Comparison of ENCODE assay signal across 23 cellular contexts in the genomic region with DNA sequence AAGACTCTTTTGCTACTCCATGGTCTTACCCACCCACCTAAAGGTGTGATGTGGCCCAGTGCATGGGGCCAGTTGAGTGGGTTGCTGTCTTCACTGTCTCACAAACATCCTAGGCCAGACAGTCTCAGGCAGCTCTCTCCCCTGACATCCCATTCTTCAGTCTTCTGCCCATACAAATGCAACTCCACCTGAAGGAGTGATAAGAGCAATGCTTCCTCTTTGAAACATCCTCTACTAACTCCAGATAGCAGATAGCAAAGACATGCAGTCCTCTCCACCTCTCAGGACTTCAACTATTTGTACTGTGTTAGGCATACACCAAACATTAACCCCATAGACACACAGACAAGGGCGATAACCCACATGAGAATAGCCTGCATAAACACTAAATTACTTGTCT.
"Had no signal": no experiment of that assay in that cellular context is flagged by ENCODE, and none has a peak within 500 bp of the region (broad histone marks: within the 10 kb centered on the region; RNA-seq: fewer than 3 reads in every experiment).

No MANE protein-coding gene starts in this region.

- H3K4me1 Mint-ChIP-seq: nephron progenitor cell had no signal

- H3K27me3 ChIP-seq: heart left ventricle, right lobe of liver, suprapubic skin, tibial artery, upper lobe of right lung had no signal

- H3K36me3 ChIP-seq: heart left ventricle, right lobe of liver, upper lobe of right lung had no signal

- H2AFZ ChIP-seq: parathyroid adenoma had no signal

- H3K4me3 Mint-ChIP-seq: nephron progenitor cell; stimulated activated effector memory CD8-positive, alpha-beta T cell treated with anti-CD3 and anti-CD28 coated beads, Interleukin-12 subunit alpha, Interleukin-12 subunit beta, amount 100 ng/mL, for 72 hours had no signal

- H3K27ac Mint-ChIP-seq: nephron progenitor cell; stimulated activated effector memory CD8-positive, alpha-beta T cell treated with anti-CD3 and anti-CD28 coated beads, Interleukin-12 subunit alpha, Interleukin-12 subunit beta, amount 100 ng/mL, for 72 hours had no signal

- H3K9me3 ChIP-seq: heart left ventricle, psoas muscle, right lobe of liver, suprapubic skin, tibial artery, upper lobe of right lung had no signal

- H3K4me1 ChIP-seq: parathyroid adenoma, psoas muscle, suprapubic skin, tibial artery, upper lobe of right lung had no signal

- H3K4me3 ChIP-seq: heart left ventricle, lung, psoas muscle, right lobe of liver, suprapubic skin, tibial artery, upper lobe of right lung had no signal

- H3K27ac ChIP-seq: heart left ventricle, parathyroid adenoma, psoas muscle, right lobe of liver, suprapubic skin, tibial artery, upper lobe of right lung had no signal

- ATAC-seq: esophagus mucosa; heart left ventricle; left colon; left ventricle myocardium superior; psoas muscle; right lobe of liver; stimulated activated effector memory CD8-positive, alpha-beta T cell treated with anti-CD3 and anti-CD28 coated beads, Interleukin-12 subunit alpha, Interleukin-12 subunit beta, amount 100 ng/mL, for 72 hours; stimulated activated naive CD8-positive, alpha-beta T cell treated with anti-CD3 and anti-CD28 coated beads, Interleukin-15, Interleukin-2, amounts not matched to agents 100 U/mL and 50 U/mL, for 24 hours; upper lobe of right lung had no signal

- FAIRE-seq: endometrium, frontal cortex had no signal

- DNase-seq: effector memory CD4-positive, alpha-beta T cell; heart left ventricle; hippocampal formation; left colon; left ventricle myocardium superior; mesenchymal stem cell; midbrain; nephron progenitor cell; psoas muscle; retina; right lobe of liver; stimulated activated CD4-positive, alpha-beta T cell treated with anti-CD3 and anti-CD28 coated beads, Interleukin-4, amount 100 ng/mL, for 1 hour; stimulated activated CD8-positive, alpha-beta memory T cell treated with anti-CD3 and anti-CD28 coated beads, Interleukin-4, amount 100 ng/mL, for 48 hours; stimulated activated naive CD8-positive, alpha-beta T cell treated with anti-CD3 and anti-CD28 coated beads, Interleukin-15, Interleukin-2, amounts not matched to agents 100 U/mL and 50 U/mL, for 24 hours; upper lobe of right lung had no signal

- H3K9ac ChIP-seq: parathyroid adenoma had no signal

- H3K9me3 Mint-ChIP-seq: nephron progenitor cell; stimulated activated effector memory CD8-positive, alpha-beta T cell treated with anti-CD3 and anti-CD28 coated beads, Interleukin-12 subunit alpha, Interleukin-12 subunit beta, amount 100 ng/mL, for 72 hours had no signal

- H3K36me3 Mint-ChIP-seq: stimulated activated effector memory CD8-positive, alpha-beta T cell treated with anti-CD3 and anti-CD28 coated beads, Interleukin-12 subunit alpha, Interleukin-12 subunit beta, amount 100 ng/mL, for 72 hours had no signal
